ENCODE assay signal across 8 cellular contexts in the genomic region with DNA sequence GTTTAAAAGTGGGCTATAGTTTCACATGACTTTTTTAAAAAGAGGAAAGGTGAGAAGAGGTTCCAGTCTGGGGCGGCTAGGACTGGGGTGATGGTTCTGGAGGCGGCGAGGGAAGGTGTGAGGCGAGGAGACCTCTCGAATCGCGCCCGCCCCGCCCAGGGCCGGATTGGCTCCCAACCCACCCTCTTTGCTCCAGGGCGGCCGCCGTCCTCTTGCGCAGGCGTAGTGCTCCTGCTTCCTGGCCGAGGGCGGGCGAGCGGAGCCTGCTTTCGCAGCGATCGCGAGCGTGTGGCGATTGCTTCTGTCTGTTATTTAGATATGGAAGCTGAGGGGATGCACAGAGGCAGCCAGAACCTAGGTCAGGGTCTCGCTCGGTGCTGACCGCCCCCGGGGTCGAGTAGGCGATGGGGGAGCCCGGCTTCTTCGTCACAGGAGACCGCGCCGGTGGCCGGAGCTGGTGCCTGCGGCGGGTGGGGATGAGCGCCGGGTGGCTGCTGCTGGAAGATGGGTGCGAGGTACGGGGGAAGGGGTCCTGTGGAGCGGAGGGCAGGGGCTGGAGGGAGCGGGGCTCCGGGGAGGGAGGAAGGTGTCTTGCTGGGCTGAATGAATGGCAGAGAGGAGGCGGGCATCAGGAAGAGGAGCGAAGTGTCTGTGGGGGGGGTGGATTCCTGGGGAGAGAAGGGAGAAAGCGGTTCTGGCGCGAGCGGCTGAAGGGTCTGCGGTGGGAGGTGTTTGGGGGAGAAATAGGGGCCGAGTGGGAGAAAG. TPM values are rescaled to one million over a fixed set of nuclear protein-coding genes. Genes with fewer than 3 reads are reported as not detected.
DNase-seq lines count a peak whose midpoint lies in the region; ATAC-seq and TF ChIP-seq lines count a peak whose summit lies in the region.

A gene with protein sequence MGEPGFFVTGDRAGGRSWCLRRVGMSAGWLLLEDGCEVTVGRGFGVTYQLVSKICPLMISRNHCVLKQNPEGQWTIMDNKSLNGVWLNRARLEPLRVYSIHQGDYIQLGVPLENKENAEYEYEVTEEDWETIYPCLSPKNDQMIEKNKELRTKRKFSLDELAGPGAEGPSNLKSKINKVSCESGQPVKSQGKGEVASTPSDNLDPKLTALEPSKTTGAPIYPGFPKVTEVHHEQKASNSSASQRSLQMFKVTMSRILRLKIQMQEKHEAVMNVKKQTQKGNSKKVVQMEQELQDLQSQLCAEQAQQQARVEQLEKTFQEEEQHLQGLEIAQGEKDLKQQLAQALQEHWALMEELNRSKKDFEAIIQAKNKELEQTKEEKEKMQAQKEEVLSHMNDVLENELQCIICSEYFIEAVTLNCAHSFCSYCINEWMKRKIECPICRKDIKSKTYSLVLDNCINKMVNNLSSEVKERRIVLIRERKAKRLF (plus strand): TSS at position 223 of the 765 bp plus-strand sequence. CDS start 182 bp downstream, at position 405.

- H2AK9ac ChIP-seq in IMR-90 (replicated peaks; ENCODE audit: low read depth, low read length, poor library complexity) = peak within 1 kb of the TSS; percentile 71

- H3K79me1 ChIP-seq in IMR-90 (ENCODE audit: low read depth in 1 of 2, low read length in 2 of 2) = peaks cover 20 to 41% of the 10 kb centered on the region in 2 experiments

- DNase-seq in DMS 273 treated with DMSO at 0.1 percent for 48 hours (lab: John Stamatoyannopoulos, UW) = peak; percentile 82
- peak; percentile 82 for DNase-seq in IMR-90
- peak; percentile 66 to 89 for DNase-seq in PC-9
- peak; percentile 87 for DNase-seq in activated T-cell treated with anti-CD3 and anti-CD28 coated beads, Interleukin-2, amount 50 U/mL, for 1 hour
- peak; percentile 92 to 93 for DNase-seq in erythroblast (lab: John Stamatoyannopoulos, UW)
- DNase-seq in stimulated activated CD8-positive, alpha-beta memory T cell treated with anti-CD3 and anti-CD28 coated beads, Interleukin-4, amount 100 ng/mL, for 4 hours (ENCODE audit: low read depth in 2 of 2, low spot score in 1 of 2) = peak; percentile 68 to 80

- TF ChIP-seq CTCF in IMR-90 (conservative IDR thresholded peaks at IDR 0.05; ENCODE audit: low read depth, low read length) (no peak), PC-9 (conservative IDR thresholded peaks at IDR 0.05) (no peak)

- H3K9ac ChIP-seq in IMR-90 (ENCODE audit: low read depth, low read length) = peak within 1 kb of the TSS; percentile 78
- peak within 1 kb of the TSS; percentile 68 to 74 for H3K9ac ChIP-seq in mucosa of rectum (ENCODE audit: low read depth in 1 of 2, low read length in 2 of 2)

- BruUV-seq in IMR-90 (replicated peaks; lab: Mats Ljungman, UMichigan) = no TSS peak
- BruUV-seq in PC-9 (replicated peaks; lab: Mats Ljungman, UMichigan) = no TSS peak

- no peak within 1 kb of the TSS for H3K18ac ChIP-seq in IMR-90 (ENCODE audit: low read depth, low read length)

- TF ChIP-seq POLR2A in IMR-90 (IDR thresholded peaks at IDR 0.05; ENCODE audit: low read depth, low read length) (peak; percentile 9; the same call in 1 of the 2 replicates), erythroblast (IDR thresholded peaks at IDR 0.05; ENCODE audit: low read length) (peak; percentile 61)

- no peak for TF ChIP-seq RAD21 in IMR-90 (IDR thresholded peaks at IDR 0.05; ENCODE audit: low read length)

- 0 out of 2 replicates have a peak within 1 kb of the TSS, but pooled peaks have one; percentile 29 for H2AK5ac ChIP-seq in IMR-90 (ENCODE audit: low read depth, low read length)

- H2BK20ac ChIP-seq in IMR-90 (ENCODE audit: low read depth, low read length) = no peak within 1 kb of the TSS

- no peaks in the 10 kb centered on the region for H3K9me1 ChIP-seq in IMR-90 (ENCODE audit: insufficient read depth, low read length)

- ATAC-seq in GM21526 (IDR thresholded peaks at IDR 0.05; ENCODE audit: low FRiP score, unreplicated experiment) (peak; percentile 79), IMR-90 (ENCODE audit: low read depth) (peak; percentile 97)

- peak within 1 kb of the TSS; percentile 62 for H3K4ac ChIP-seq in IMR-90 (ENCODE audit: low read depth, low read length)

- H4K20me1 ChIP-seq in IMR-90 (ENCODE audit: insufficient read depth, low read length) = peaks cover 8% of the 10 kb centered on the region; the same call in 1 of the 2 replicates
- no peaks in the 10 kb centered on the region for H4K20me1 ChIP-seq in PC-9 (ENCODE audit: insufficient read depth)

- peak within 1 kb of the TSS; percentile 74 for H3K14ac ChIP-seq in IMR-90 (replicated peaks; ENCODE audit: low read depth, low read length)

- no peaks in the 10 kb centered on the region for H3K9me3 ChIP-seq in IMR-90 (ENCODE audit: control insufficient read depth, insufficient read depth, low read length)
- H3K9me3 ChIP-seq in PC-9 (ENCODE audit: insufficient read depth, low read depth) = no peaks in the 10 kb centered on the region
- H3K9me3 ChIP-seq in mucosa of rectum (ENCODE audit: control insufficient read depth in 2 of 2, low read length in 2 of 2) = no peaks in the 10 kb centered on the region

- H3K36me3 ChIP-seq in IMR-90 (ENCODE audit: control insufficient read depth, insufficient read depth, low read length) (no peaks in the 10 kb centered on the region), PC-9 (ENCODE audit: low read depth) (no peaks in the 10 kb centered on the region), mucosa of rectum (ENCODE audit: control insufficient read depth in 2 of 2, insufficient read depth in 2 of 2, low read length in 2 of 2) (no peaks in the 10 kb centered on the region)

- H4K91ac ChIP-seq in IMR-90 (ENCODE audit: insufficient read depth, low read depth, low read length) = no peak within 1 kb of the TSS; the same call in 1 of the 2 replicates

- H4K8ac ChIP-seq in IMR-90 (ENCODE audit: low read depth in 2 of 2, low read length in 2 of 2) = peak within 1 kb of the TSS; percentile 79 to 89

- peaks cover 37% of the 10 kb centered on the region for H3K79me2 ChIP-seq in PC-9 (ENCODE audit: low read depth)

- H3K27ac ChIP-seq in IMR-90 (ENCODE audit: insufficient read depth, low read length) = peak within 1 kb of the TSS; percentile 83
- H3K27ac ChIP-seq in PC-9 = no peak within 1 kb of the TSS
- peak within 1 kb of the TSS; percentile 3 to 9 for H3K27ac ChIP-seq in mucosa of rectum (ENCODE audit: low read depth in 2 of 2, low read length in 2 of 2)

- no peak within 1 kb of the TSS for H2BK15ac ChIP-seq in IMR-90 (ENCODE audit: low read depth, low read length)

- H3K4me1 ChIP-seq in IMR-90 (ENCODE audit: control insufficient read depth, insufficient read depth, low read length) (no peaks in the 10 kb centered on the region), PC-9 (replicated peaks; ENCODE audit: insufficient read depth) (peaks cover 9% of the 10 kb centered on the region), mucosa of rectum (ENCODE audit: control insufficient read depth in 2 of 2, insufficient read depth in 2 of 2, low read length in 2 of 2) (peaks cover 4 to 5% of the 10 kb centered on the region in 2 donors)

- H2AFZ ChIP-seq in IMR-90 (replicated peaks; ENCODE audit: low read length, poor library complexity) (peak within 1 kb of the TSS; percentile 98), PC-9 (peak within 1 kb of the TSS; percentile 98)

- POLR2A ChIA-PET in IMR-90 (lab: Charles Lee; ENCODE audit: unreplicated experiment) = no interaction called here
- POLR2A ChIA-PET in PC-9 (lab: Charles Lee; ENCODE audit: unreplicated experiment) = no interaction called here

- CTCF ChIA-PET in IMR-90 (lab: Yijun Ruan, JAX) (no interaction called here), PC-9 (lab: Charles Lee) (no interaction called here)

- intact Hi-C loops in IMR-90 (cut with micrococcal nuclease) (no loop called here), PC-9 (cut with micrococcal nuclease; ENCODE audit: unreplicated experiment) (no loop called here)

- in situ Hi-C loops in IMR-90 (cut with MboI; ENCODE audit: low sequenced_read_pairs) = no loop called here

- H3K56ac ChIP-seq in IMR-90 (ENCODE audit: extremely low read depth, insufficient read depth, low read length) = peak within 1 kb of the TSS; percentile 14

- H3K9me2 ChIP-seq in PC-9 (ENCODE audit: insufficient read depth) = no peaks in the 10 kb centered on the region

- H3K23ac ChIP-seq in IMR-90 (ENCODE audit: low read depth, low read length) = peak within 1 kb of the TSS; percentile 76

- peak within 1 kb of the TSS; percentile 44; the same call in 1 of the 2 replicates for H4K5ac ChIP-seq in IMR-90 (ENCODE audit: low read depth, low read length)

- WGBS in IMR-90 (ENCODE audit: extremely low coverage in 2 of 2, insufficient read length in 1 of 2), 2 experiments = 0% methylated on average over 3 of the region's 54 CpGs; no CpG with 5 or more reads in 1 of the 2 experiments

- H3F3A ChIP-seq in PC-9 (ENCODE audit: insufficient read depth, low read depth) = no peaks in the 10 kb centered on the region

- H3K4me2 ChIP-seq in IMR-90 (ENCODE audit: low read depth, low read length) (peak within 1 kb of the TSS; percentile 89), PC-9 (peak within 1 kb of the TSS; percentile 83)

- H3K27me3 ChIP-seq in IMR-90 (ENCODE audit: control insufficient read depth, insufficient read depth, low read length) (no peaks in the 10 kb centered on the region), PC-9 (ENCODE audit: insufficient read depth, low read depth) (no peaks in the 10 kb centered on the region), mucosa of rectum (ENCODE audit: control insufficient read depth in 2 of 2, insufficient read depth in 2 of 2, low read length in 2 of 2) (no peaks in the 10 kb centered on the region)

- H3K4me3 ChIP-seq in IMR-90 (ENCODE audit: insufficient read depth, low read depth, low read length) (peak within 1 kb of the TSS; percentile 94), PC-9 (peak within 1 kb of the TSS; percentile 66), mucosa of rectum (ENCODE audit: low read length in 2 of 2) (peak within 1 kb of the TSS; percentile 87 to 89)

- peak within 1 kb of the TSS; percentile 28; the same call in 1 of the 2 replicates for H2BK120ac ChIP-seq in IMR-90 (ENCODE audit: low read depth, low read length)

- dilution Hi-C loops in IMR-90 (cut with HindIII; ENCODE audit: low sequenced_read_pairs, unreplicated experiment) = no loop called here

- peak within 1 kb of the TSS; percentile 48 for H2BK5ac ChIP-seq in IMR-90 (ENCODE audit: low read depth, low read length, poor library complexity, severe bottlenecking)

TF ChIP-seq in IMR-90, 13 proteins besides CTCF, POLR2A, EP300 and RAD21:
- TF ChIP-seq CHD1 (IDR thresholded peaks at IDR 0.05; ENCODE audit: low read depth, low read length) = no peak

RNA-seq across cellular contexts. Expression of the gene that starts here (rescaled TPM):
- total RNA-seq in IMR-90 (2012; rRNA removed) (17.9 and 26.7 TPM in 2 replicates), PC-9 (2021) (17.5 and 18.7 TPM in 2 replicates)
- 14.6 and 16.5 TPM in 2 replicates for polyA plus RNA-seq in IMR-90 (2012; rRNA removed)
- polyA plus RNA-seq in IMR-90 (2012; cell fraction: cytosol; rRNA removed) = 3.5 and 5.6 TPM in 2 replicates
- polyA plus RNA-seq in IMR-90 (2012; cell fraction: nucleus; rRNA removed; ENCODE audit: low replicate concordance) = 3.7 and 16.6 TPM in 2 replicates
